ENCODE assay signal across 11 cellular contexts in the genomic region with DNA sequence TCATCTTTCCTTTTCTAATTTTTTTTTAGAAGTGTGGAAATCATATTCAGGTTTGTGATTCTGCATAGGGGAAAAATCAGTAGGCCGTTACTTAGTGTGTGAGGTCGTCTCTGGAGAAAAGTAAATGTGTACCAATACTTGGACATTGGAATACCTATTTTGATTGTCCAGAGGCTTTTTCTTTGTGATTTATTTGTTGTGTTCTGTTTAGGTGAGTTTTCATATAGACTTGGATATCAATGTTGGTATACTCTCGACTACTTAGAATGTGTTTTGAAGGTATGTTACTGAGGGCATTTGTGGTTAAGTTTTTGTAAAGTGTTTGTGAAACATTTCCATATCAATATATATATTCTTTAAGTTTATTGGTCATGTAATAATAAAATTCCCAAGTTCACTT. TPM values are rescaled to one million over a fixed set of nuclear protein-coding genes. Genes with fewer than 3 reads are reported as not detected.
DNase-seq lines count a peak whose midpoint lies in the region; ATAC-seq and TF ChIP-seq lines count a peak whose summit lies in the region.
"Had no signal": no experiment of that assay in that cellular context is flagged by ENCODE, and none has a peak within 500 bp of the region (broad histone marks: within the 10 kb centered on the region; RNA-seq: fewer than 3 reads in every experiment).

No MANE protein-coding gene starts in this region.

- no peaks in the 10 kb centered on the region for H3K36me3 ChIP-seq in BLaER1 treated with 17β-estradiol and CSF1 and Interleukin-3, amounts not matched to agents 10 nM and 100 nM
- H3K36me3 ChIP-seq in HUES6 (ENCODE audit: control insufficient read depth, insufficient read depth, low read length) = no peaks in the 10 kb centered on the region
- H3K36me3 ChIP-seq in mucosa of stomach (ENCODE audit: control insufficient read depth, insufficient read depth, low read length) = no peaks in the 10 kb centered on the region

- H3K4me1 ChIP-seq in BLaER1 treated with 17β-estradiol and CSF1 and Interleukin-3, amounts not matched to agents 10 nM and 100 nM = peaks cover 6 to 57% (median 31%) of the 10 kb centered on the region in 10 experiments; a peak in 19 of 20 replicates
- peaks cover 49% of the 10 kb centered on the region for H3K4me1 ChIP-seq in HUES6 (ENCODE audit: control insufficient read depth, insufficient read depth, low read length)
- H3K4me1 ChIP-seq in mucosa of stomach (ENCODE audit: control insufficient read depth, insufficient read depth, low read length) = peaks cover 21% of the 10 kb centered on the region

- peaks cover 62% of the 10 kb centered on the region for H3K4me1 Mint-ChIP-seq in brain

- H3K9me3 Mint-ChIP-seq in brain = no peaks in the 10 kb centered on the region

- H3K4me2 ChIP-seq in BLaER1 treated with 17β-estradiol and CSF1 and Interleukin-3, amounts not matched to agents 10 nM and 100 nM = peak overlapping the region; percentile 71 to 96 (median 86); a peak in 21 of 22 replicates

- no peak for DNase-seq in OCI-M1 (lab: John Stamatoyannopoulos, UW)
- DNase-seq: GDM1; stimulated activated CD8-positive, alpha-beta memory T cell treated with anti-CD3 and anti-CD28 coated beads, Interleukin-4, amount 100 ng/mL, for 48 hours had no signal

- peaks cover 16% of the 10 kb centered on the region for H3K27me3 Mint-ChIP-seq in brain

- H3K4me3 ChIP-seq in BLaER1 treated with 17β-estradiol and CSF1 and Interleukin-3, amounts not matched to agents 10 nM and 100 nM = peak overlapping the region in 9 of 10 experiments; percentile 77 to 98 (median 95); a peak in 13 of 20 replicates
- H3K4me3 ChIP-seq in HUES6 (ENCODE audit: low read depth, low read length) (peak overlapping the region; percentile 98), mucosa of stomach (ENCODE audit: low read length) (no peak overlapping the region)

- ATAC-seq in GM21529 (IDR thresholded peaks at IDR 0.05; ENCODE audit: unreplicated experiment) = no peak
- ATAC-seq in GM21528 (IDR thresholded peaks at IDR 0.05; ENCODE audit: low FRiP score, unreplicated experiment) = no peak
- no peak for ATAC-seq in HG03378 (IDR thresholded peaks at IDR 0.05; ENCODE audit: unreplicated experiment)

- no peak overlapping the region for H3K27ac ChIP-seq in BLaER1 treated with 17β-estradiol and CSF1 and Interleukin-3, amounts not matched to agents 10 nM and 100 nM
- no peak overlapping the region for H3K27ac ChIP-seq in HUES6 (ENCODE audit: low read depth, low read length)
- H3K27ac ChIP-seq: HL-60 had no signal

- no peak for TF ChIP-seq CTCF in brain (conservative IDR thresholded peaks at IDR 0.05)

- peak overlapping the region; percentile 91 to 98 (median 98) for H3K4me3 Mint-ChIP-seq in brain

- no peaks in the 10 kb centered on the region for H3K36me3 Mint-ChIP-seq in brain

- no peaks in the 10 kb centered on the region for H3K9me3 ChIP-seq in BLaER1 treated with 17β-estradiol and CSF1 and Interleukin-3, amounts not matched to agents 10 nM and 100 nM (replicated peaks in 1 of 11)
- H3K9me3 ChIP-seq in HUES6 (ENCODE audit: control insufficient read depth, insufficient read depth, low read depth, low read length) = no peaks in the 10 kb centered on the region
- no peaks in the 10 kb centered on the region for H3K9me3 ChIP-seq in mucosa of stomach (ENCODE audit: control insufficient read depth, low read length)

- H3K27ac Mint-ChIP-seq in brain = peak overlapping the region in 1 of 5 experiments; percentile 93

- peaks cover 0 to 65% (median 29%) of the 10 kb centered on the region in 11 experiments; a peak in 14 of 22 replicates for H4K20me1 ChIP-seq in BLaER1 treated with 17β-estradiol and CSF1 and Interleukin-3, amounts not matched to agents 10 nM and 100 nM

- H3K9ac ChIP-seq in BLaER1 treated with 17β-estradiol and CSF1 and Interleukin-3, amounts not matched to agents 10 nM and 100 nM = peak overlapping the region in 8 of 11 experiments; percentile 14 to 96 (median 90); a peak in 8 of 22 replicates
- H3K9ac ChIP-seq in HUES6 (ENCODE audit: low read length) = no peak overlapping the region
- peak overlapping the region; percentile 93 for H3K9ac ChIP-seq in mucosa of stomach (ENCODE audit: low read length)

- H3K27me3 ChIP-seq in BLaER1 treated with 17β-estradiol and CSF1 and Interleukin-3, amounts not matched to agents 10 nM and 100 nM = peaks cover 0 to 10% (median 0%) of the 10 kb centered on the region in 11 experiments; a peak in 1 of 22 replicates
- H3K27me3 ChIP-seq in HUES6 (ENCODE audit: control insufficient read depth, insufficient read depth, low read length) (no peaks in the 10 kb centered on the region), mucosa of stomach (ENCODE audit: control insufficient read depth, insufficient read depth, low read length) (no peaks in the 10 kb centered on the region)

RNA-seq across cellular contexts. Expression of a gene that starts 2.3 kb away (rescaled TPM):
- 4.3 TPM for polyA plus RNA-seq in brain (ENCODE audit: insufficient read depth, low read depth, low replicate concordance)
